In genomic region chr2:10387033-10387432, GRCh38 we compare ENCODE assay signal across 1 cellular context.
TF ChIP-seq lines count a peak whose summit lies in the region.

No MANE protein-coding gene starts in this region.

TF ChIP-seq in IMR-90, 13 proteins besides CTCF, POLR2A, EP300 and RAD21:
- TF ChIP-seq USF2 (IDR thresholded peaks at IDR 0.05; ENCODE audit: low read depth, low read length) = no peak
- TF ChIP-seq MAZ (IDR thresholded peaks at IDR 0.05; ENCODE audit: borderline replicate concordance, low read depth, low read length) = no peak
- TF ChIP-seq FOS (IDR thresholded peaks at IDR 0.05; ENCODE audit: low read depth, low read length) = no peak
- TF ChIP-seq RCOR1 (IDR thresholded peaks at IDR 0.05; ENCODE audit: insufficient replicate concordance, low read length) = no peak
- TF ChIP-seq SMC3 (IDR thresholded peaks at IDR 0.05; ENCODE audit: low read depth, low read length) = no peak
- TF ChIP-seq RFX5 (IDR thresholded peaks at IDR 0.05; ENCODE audit: low read depth, low read length) = no peak
- no peak for TF ChIP-seq CEBPB (IDR thresholded peaks at IDR 0.05; ENCODE audit: low read depth, low read length)
- TF ChIP-seq MXI1 (IDR thresholded peaks at IDR 0.05; ENCODE audit: borderline replicate concordance, low read depth, low read length) = no peak
- TF ChIP-seq BHLHE40 (IDR thresholded peaks at IDR 0.05; ENCODE audit: low read depth, low read length) = no peak
- no peak for TF ChIP-seq NFE2L2 (IDR thresholded peaks at IDR 0.05; ENCODE audit: low read depth, low read length)
- TF ChIP-seq ELK1 (IDR thresholded peaks at IDR 0.05; ENCODE audit: borderline replicate concordance, low read depth, low read length) = no peak
- TF ChIP-seq CHD1 (IDR thresholded peaks at IDR 0.05; ENCODE audit: low read depth, low read length) = no peak
- TF ChIP-seq MAFK (IDR thresholded peaks at IDR 0.05; ENCODE audit: low read depth, low read length) = no peak
TF ChIP-seq in IMR-90: peak in this region for 0.
